Comparison of ENCODE assay signal across 9 cellular contexts in the genomic region with DNA sequence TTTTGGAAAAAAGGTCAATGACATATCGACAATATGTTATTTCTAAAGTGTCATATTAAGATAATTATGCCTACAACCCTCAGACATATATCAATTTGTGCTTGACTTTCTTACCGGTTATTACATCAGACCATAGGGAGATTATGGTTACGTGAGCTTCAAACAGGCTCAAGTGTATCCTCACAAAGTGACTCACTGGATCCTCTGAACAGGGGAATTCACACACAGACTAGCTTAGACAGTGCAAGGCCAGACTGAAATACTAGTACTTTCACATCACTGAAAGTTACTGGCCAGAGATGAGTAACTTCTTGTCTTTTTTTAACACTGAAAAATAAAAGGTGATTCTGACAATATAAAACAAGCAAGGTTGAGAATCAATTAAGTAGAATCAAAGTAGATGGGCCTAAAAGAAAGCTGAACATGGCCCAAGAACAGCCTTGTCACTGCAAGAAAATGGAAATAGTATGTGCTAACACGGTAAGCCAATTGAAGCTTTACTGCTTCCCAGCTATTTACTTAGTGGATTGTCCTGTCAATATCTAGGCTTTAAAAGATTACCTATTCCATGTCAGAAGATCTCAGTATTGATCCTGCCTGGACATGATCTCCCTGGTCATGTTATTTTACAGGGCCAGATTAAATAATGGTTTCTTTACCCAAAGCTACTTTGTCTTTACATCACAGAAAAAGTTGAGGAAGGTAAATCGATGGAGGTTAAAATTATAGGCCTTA.
DNase-seq lines count a peak whose midpoint lies in the region; ATAC-seq and TF ChIP-seq lines count a peak whose summit lies in the region.
"Had no signal": no experiment of that assay in that cellular context is flagged by ENCODE, and none has a peak within 500 bp of the region (broad histone marks: within the 10 kb centered on the region; RNA-seq: fewer than 3 reads in every experiment).

No MANE protein-coding gene starts in this region.

- H3K4me2 ChIP-seq in mammary epithelial cell (ENCODE audit: insufficient read depth, low read depth, low read length): peak overlapping the region; percentile 24

- ATAC-seq in GM19023 (IDR thresholded peaks at IDR 0.05; ENCODE audit: unreplicated experiment) (peak; percentile 60), HG03342 (IDR thresholded peaks at IDR 0.05; ENCODE audit: unreplicated experiment) (peak; percentile 76)

- peak overlapping the region; percentile 17 for H2AFZ ChIP-seq in mammary epithelial cell (ENCODE audit: low read depth, low read length)

- H3K27ac ChIP-seq in mammary epithelial cell (ENCODE audit: insufficient read depth, low read depth, low read length) (peak overlapping the region; percentile 50), ascending aorta (peak overlapping the region in 1 of 2 donors; percentile 14)
- H3K27ac ChIP-seq: ovary had no signal

- BruUV-seq in mammary epithelial cell (replicated peaks; lab: Mats Ljungman, UMichigan): TSS peak; percentile 92

- H4K20me1 ChIP-seq in mammary epithelial cell (ENCODE audit: insufficient read depth, low read length): no peaks in the 10 kb centered on the region

- 88% methylated on average over 5 of the region's 5 CpGs for WGBS in mammary epithelial cell (ENCODE audit: low coverage, missing lambda C conversion rate)

- intact Hi-C loops in mammary epithelial cell (cut with micrococcal nuclease) (no loop called here), posterior cingulate gyrus (cut with DNase I) (no loop called here), ascending aorta (cut with DNase I) (no loop called here)

- no peak overlapping the region for H3K4me3 ChIP-seq in mammary epithelial cell (replicated peaks in 1 of 3; ENCODE audit: insufficient read depth in 1 of 3, low read depth in 2 of 3, low read length in 3 of 3)
- H3K4me3 ChIP-seq in skeletal muscle cell (ENCODE audit: low read depth, low read length): no peak overlapping the region
- H3K4me3 ChIP-seq in ascending aorta: no peak overlapping the region
- H3K4me3 ChIP-seq: ovary had no signal

- peaks cover 6% of the 10 kb centered on the region for H3K79me2 ChIP-seq in mammary epithelial cell (ENCODE audit: insufficient read depth, low read length)

- no peaks in the 10 kb centered on the region for H3K36me3 ChIP-seq in mammary epithelial cell (ENCODE audit: insufficient read depth, low read length)
- H3K36me3 ChIP-seq in ascending aorta: no peaks in the 10 kb centered on the region
- H3K36me3 ChIP-seq: ovary had no signal

- H3K9me3 ChIP-seq in mammary epithelial cell (replicated peaks; ENCODE audit: insufficient read depth, low read length): no peaks in the 10 kb centered on the region
- no peaks in the 10 kb centered on the region for H3K9me3 ChIP-seq in ascending aorta
- H3K9me3 ChIP-seq: ovary had no signal

- H3K9ac ChIP-seq in mammary epithelial cell (ENCODE audit: insufficient read depth, low read length): peak overlapping the region; percentile 31

- TF ChIP-seq CTCF in mammary epithelial cell (conservative IDR thresholded peaks at IDR 0.05 in 1 of 2, IDR thresholded peaks at IDR 0.05 in 1 of 2; ENCODE audit: extremely low read depth in 1 of 2, insufficient read depth in 1 of 2, low read depth in 1 of 2, low read length in 2 of 2) (no peak), ascending aorta (IDR thresholded peaks at IDR 0.05) (no peak)

- CTCF ChIA-PET in mammary epithelial cell (lab: Charles Lee; ENCODE audit: low non-redundant PET): no interaction called here

- DNase-seq in mammary epithelial cell (peak; percentile 89), skeletal muscle cell (ENCODE audit: low read depth) (peak; percentile 94), globus pallidus (ENCODE audit: low spot score) (no peak), posterior cingulate gyrus (no peak), ascending aorta (ENCODE audit: low spot score in 2 of 2) (no peak)
- DNase-seq: ovary, T-helper 1 cell had no signal

- dilution Hi-C loops in mammary epithelial cell (cut with HindIII; ENCODE audit: low sequenced_read_pairs): no loop called here

- H3K4me1 ChIP-seq in mammary epithelial cell (ENCODE audit: insufficient read depth, low read length) (peaks cover 10% of the 10 kb centered on the region), ascending aorta (peaks cover 0 to 7% of the 10 kb centered on the region in 2 donors)

- in situ Hi-C loops in mammary epithelial cell (cut with MboI; ENCODE audit: low sequenced_read_pairs in 2 of 2): no loop called here

- no peaks in the 10 kb centered on the region for H3K27me3 ChIP-seq in mammary epithelial cell (ENCODE audit: insufficient read depth, low read length)
- no peaks in the 10 kb centered on the region for H3K27me3 ChIP-seq in ascending aorta
- H3K27me3 ChIP-seq: ovary had no signal

Comparison
In these comparisons a context has a peak if more than half of its experiments do, and no peak if none do; other contexts are left out.
1. DNase-seq: peak in mammary epithelial cell (single experiment) and skeletal muscle cell (single experiment); none in globus pallidus (single experiment), posterior cingulate gyrus (0 of 10) and ascending aorta (0 of 2).